ENCODE assay signal across 20 cellular contexts in genomic region chr1:183982172-183982963, GRCh38.
"Had no signal": no experiment of that assay in that cellular context is flagged by ENCODE, and none has a peak within 500 bp of the region (broad histone marks: within the 10 kb centered on the region; RNA-seq: fewer than 3 reads in every experiment).

No MANE protein-coding gene starts in this region.

- H3K4me1 Mint-ChIP-seq: activated naive CD8-positive, alpha-beta T cell treated with anti-CD3 and anti-CD28 coated beads for 36 hours; activated T-helper 17 cell treated with anti-CD3 and anti-CD28 coated beads, Interleukin-2, amount 50 U/mL, for 72 hours; stimulated activated naive CD8-positive, alpha-beta T cell treated with anti-CD3 and anti-CD28 coated beads, Interleukin-15, amount 100 ng/mL, for 72 hours; T-helper 17 cell had no signal

- H3K27me3 ChIP-seq: colonic mucosa, heart right ventricle, ovary, testis, upper lobe of right lung had no signal

- H3K9me3 Mint-ChIP-seq: activated CD8-positive, alpha-beta T cell treated with anti-CD3 and anti-CD28 coated beads for 36 hours; activated naive CD8-positive, alpha-beta T cell treated with anti-CD3 and anti-CD28 coated beads for 36 hours; activated T-helper 17 cell treated with anti-CD3 and anti-CD28 coated beads, Interleukin-2, amount 50 U/mL, for 72 hours; naive thymus-derived CD8-positive, alpha-beta T cell; stimulated activated naive CD8-positive, alpha-beta T cell treated with anti-CD3 and anti-CD28 coated beads, Interleukin-15, amount 100 ng/mL, for 72 hours had no signal

- H3K4me3 Mint-ChIP-seq: activated CD4-positive, alpha-beta T cell treated with anti-CD3 and anti-CD28 coated beads for 36 hours; activated CD8-positive, alpha-beta T cell treated with anti-CD3 and anti-CD28 coated beads for 36 hours; activated naive CD8-positive, alpha-beta T cell treated with anti-CD3 and anti-CD28 coated beads for 36 hours; activated T-helper 17 cell treated with anti-CD3 and anti-CD28 coated beads, Interleukin-2, amount 50 U/mL, for 72 hours; naive thymus-derived CD8-positive, alpha-beta T cell; stimulated activated naive CD8-positive, alpha-beta T cell treated with anti-CD3 and anti-CD28 coated beads, Interleukin-15, amount 100 ng/mL, for 72 hours; T-helper 17 cell had no signal

- H3K27me3 Mint-ChIP-seq: activated CD8-positive, alpha-beta T cell treated with anti-CD3 and anti-CD28 coated beads for 36 hours; activated naive CD8-positive, alpha-beta T cell treated with anti-CD3 and anti-CD28 coated beads for 36 hours; activated T-helper 17 cell treated with anti-CD3 and anti-CD28 coated beads, Interleukin-2, amount 50 U/mL, for 72 hours; stimulated activated naive CD8-positive, alpha-beta T cell treated with anti-CD3 and anti-CD28 coated beads, Interleukin-15, amount 100 ng/mL, for 72 hours had no signal

- H3K27ac Mint-ChIP-seq: activated CD4-positive, alpha-beta T cell treated with anti-CD3 and anti-CD28 coated beads for 36 hours; activated CD8-positive, alpha-beta T cell treated with anti-CD3 and anti-CD28 coated beads for 36 hours; activated naive CD8-positive, alpha-beta T cell treated with anti-CD3 and anti-CD28 coated beads for 36 hours; activated T-helper 17 cell treated with anti-CD3 and anti-CD28 coated beads, Interleukin-2, amount 50 U/mL, for 72 hours; naive thymus-derived CD8-positive, alpha-beta T cell; stimulated activated naive CD8-positive, alpha-beta T cell treated with anti-CD3 and anti-CD28 coated beads, Interleukin-15, amount 100 ng/mL, for 72 hours; T-helper 17 cell had no signal

- H3K27ac ChIP-seq: colonic mucosa, lower lobe of right lung, ovary, testis, upper lobe of right lung had no signal

- DNase-seq: activated CD4-positive, alpha-beta T cell treated with anti-CD3 and anti-CD28 coated beads for 36 hours; activated CD8-positive, alpha-beta T cell treated with anti-CD3 and anti-CD28 coated beads for 36 hours; activated naive CD4-positive, alpha-beta T cell; activated naive CD8-positive, alpha-beta T cell treated with anti-CD3 and anti-CD28 coated beads for 36 hours; activated T-cell treated with anti-CD3 and anti-CD28 coated beads, Interleukin-2, amount 50 U/mL, for 1 hour; amniotic stem cell; central memory CD4-positive, alpha-beta T cell; colonic mucosa; heart right ventricle; lower lobe of right lung; naive thymus-derived CD8-positive, alpha-beta T cell; ovary; stimulated activated CD4-positive, alpha-beta T cell treated with anti-CD3 and anti-CD28 coated beads, Interleukin-4, amount 100 ng/mL, for 1 hour; stimulated activated naive CD8-positive, alpha-beta T cell treated with anti-CD3 and anti-CD28 coated beads, Interleukin-15, amount 100 ng/mL, for 72 hours; T-helper 17 cell; testis; upper lobe of right lung had no signal

- ATAC-seq: activated CD4-positive, alpha-beta T cell treated with anti-CD3 and anti-CD28 coated beads for 36 hours; activated CD8-positive, alpha-beta T cell treated with anti-CD3 and anti-CD28 coated beads for 36 hours; activated T-helper 17 cell treated with anti-CD3 and anti-CD28 coated beads, Interleukin-2, amount 50 U/mL, for 72 hours; esophagus mucosa; lower lobe of right lung; naive thymus-derived CD8-positive, alpha-beta T cell; stimulated activated naive CD8-positive, alpha-beta T cell treated with anti-CD3 and anti-CD28 coated beads, Interleukin-15, amount 100 ng/mL, for 72 hours; T-helper 17 cell; upper lobe of right lung had no signal

- H3K9me3 ChIP-seq: colonic mucosa, heart right ventricle, lower lobe of right lung, ovary, testis, upper lobe of right lung had no signal

- H3K36me3 Mint-ChIP-seq: activated naive CD8-positive, alpha-beta T cell treated with anti-CD3 and anti-CD28 coated beads for 36 hours; naive thymus-derived CD8-positive, alpha-beta T cell had no signal

- H3K4me2 ChIP-seq: smooth muscle cell had no signal

- H3K4me1 ChIP-seq: colonic mucosa, lower lobe of right lung, upper lobe of right lung had no signal

- H3K4me3 ChIP-seq: colonic mucosa, heart right ventricle, lower lobe of right lung, ovary, smooth muscle cell, testis, upper lobe of right lung had no signal

- H3K36me3 ChIP-seq: colonic mucosa, heart right ventricle, lower lobe of right lung, ovary, upper lobe of right lung had no signal
